Comparison of ENCODE assay signal across 15 cellular contexts in the genomic region with DNA sequence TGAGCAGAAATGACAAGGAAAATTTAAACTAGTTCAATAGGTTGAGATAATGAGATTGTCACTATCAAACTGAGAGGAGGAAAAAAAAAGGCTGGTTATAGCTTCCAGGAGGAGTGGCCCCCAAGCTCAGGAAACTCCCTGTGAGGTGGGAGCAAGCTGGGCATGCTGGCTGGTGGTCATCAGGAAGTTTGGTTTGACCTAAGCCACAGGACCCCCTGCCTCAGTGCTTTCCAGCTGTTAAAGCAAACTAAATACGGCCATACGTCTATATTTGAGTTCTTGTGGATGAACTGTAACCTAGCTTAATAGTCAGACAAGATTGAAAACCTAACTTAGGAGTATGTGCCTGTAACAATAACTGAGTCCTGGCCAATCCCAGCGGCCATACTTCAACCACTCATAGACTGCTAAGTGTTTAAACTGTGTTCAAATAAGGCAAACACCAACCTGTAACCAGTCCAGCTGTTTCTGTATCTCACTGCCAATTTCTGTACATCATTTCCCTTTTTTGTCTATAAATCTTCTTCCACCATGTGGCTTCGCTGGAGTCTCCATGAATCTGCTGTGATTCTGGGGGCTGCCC.
"Had no signal": no experiment of that assay in that cellular context is flagged by ENCODE, and none has a peak within 500 bp of the region (broad histone marks: within the 10 kb centered on the region; RNA-seq: fewer than 3 reads in every experiment).

No MANE protein-coding gene starts in this region.

- H3K27ac ChIP-seq: adrenal gland, gastrocnemius medialis, heart right ventricle, tibial nerve, vagina had no signal

- H3K36me3 ChIP-seq: adrenal gland, gastrocnemius medialis, heart right ventricle, tibial nerve, vagina had no signal

- ATAC-seq: activated CD8-positive, alpha-beta memory T cell treated with anti-CD3 and anti-CD28 coated beads, Interleukin-2, amount 10 ng/mL, durations not matched to agents 7 days and 5 days; gastrocnemius medialis; heart right ventricle; stimulated activated naive B cell treated with anti-CD40 and anti-IgM and Interleukin-4, amounts not matched to agents 10 μg/mL and 1 μg/mL and 100 μg/mL, for 72 hours had no signal

- H3K9me3 ChIP-seq: adrenal gland, gastrocnemius medialis, heart right ventricle, tibial nerve, vagina had no signal

- H3K4me3 ChIP-seq: adrenal gland, gastrocnemius medialis, heart right ventricle, tibial nerve, vagina had no signal

- DNase-seq: activated CD4-positive, alpha-beta memory T cell treated with anti-CD3 and anti-CD28 coated beads for 36 hours; activated CD8-positive, alpha-beta memory T cell treated with anti-CD3 and anti-CD28 coated beads, Interleukin-2, amount 10 ng/mL, durations not matched to agents 7 days and 5 days; activated effector memory CD4-positive, alpha-beta T cell treated with Interleukin-2 at 50 U/mL for 16 hours; activated T-cell treated with anti-CD3 and anti-CD28 coated beads, Interleukin-2, amount 50 U/mL, for 1 hour; adrenal gland; endodermal cell; gastrocnemius medialis; heart right ventricle; islet precursor cell; mammary epithelial cell; stimulated activated naive B cell treated with anti-CD40 and anti-IgM and Interleukin-4, amounts not matched to agents 10 μg/mL and 1 μg/mL and 100 μg/mL, for 72 hours; T-helper 1 cell; T1000 had no signal

- H3K27me3 ChIP-seq: adrenal gland, gastrocnemius medialis, heart right ventricle, tibial nerve, vagina had no signal

- H3K4me1 ChIP-seq: gastrocnemius medialis, tibial nerve, vagina had no signal
